Comparison of ENCODE assay signal across 33 cellular contexts in the genomic region with DNA sequence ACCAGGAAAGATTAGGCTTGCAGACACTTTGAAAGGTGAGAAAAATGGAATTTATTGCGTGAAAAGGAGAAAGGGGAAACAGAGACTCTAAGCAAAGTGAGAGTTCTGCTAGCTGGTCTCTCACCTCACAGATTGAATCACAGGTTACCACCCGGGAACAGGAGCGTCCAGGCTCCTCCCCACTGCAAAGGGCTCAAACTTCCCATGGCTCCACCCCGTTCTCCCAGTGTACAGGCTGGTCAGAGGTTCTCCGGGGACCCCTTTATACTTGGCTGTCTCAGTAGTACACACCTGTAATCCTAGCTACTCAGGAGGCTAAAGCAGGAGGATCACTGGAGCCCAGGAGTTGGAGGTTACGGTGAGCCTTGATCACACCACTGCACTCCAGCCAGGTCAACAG.
"Had no signal": no experiment of that assay in that cellular context is flagged by ENCODE, and none has a peak within 500 bp of the region (broad histone marks: within the 10 kb centered on the region; RNA-seq: fewer than 3 reads in every experiment).

No MANE protein-coding gene starts in this region.

- H3K4me3 ChIP-seq: ascending aorta, breast epithelium, coronary artery, dorsolateral prefrontal cortex, esophagus muscularis mucosa, gastrocnemius medialis, heart right ventricle had no signal

- DNase-seq: activated CD4-positive, alpha-beta memory T cell treated with anti-CD3 and anti-CD28 coated beads for 36 hours; activated CD4-positive, alpha-beta T cell treated with anti-CD3 and anti-CD28 coated beads for 36 hours; activated CD4-positive, alpha-beta T cell treated with anti-CD3 and anti-CD28 coated beads, Interleukin-2, amount 10 ng/mL, durations not matched to agents 24 days and 14 days; activated CD4-positive, CD25-positive, alpha-beta regulatory T cell; activated CD4-positive, CD25-positive, alpha-beta regulatory T cell treated with anti-CD3 and anti-CD28 coated beads, Interleukin-2, amount 50 U/mL, for 72 hours; activated CD8-positive, alpha-beta memory T cell treated with anti-CD3 and anti-CD28 coated beads, Interleukin-2, amount 10 ng/mL, durations not matched to agents 7 days and 5 days; activated CD8-positive, alpha-beta memory T cell treated with anti-CD3 and anti-CD28 coated beads, Interleukin-2, amount 50 U/mL, for 4 hours; activated CD8-positive, alpha-beta T cell treated with anti-CD3 and anti-CD28 coated beads, Interleukin-2, amount 10 ng/mL, durations not matched to agents 7 days and 5 days; activated gamma-delta T cell; activated naive CD4-positive, alpha-beta T cell; activated naive CD4-positive, alpha-beta T cell treated with anti-CD3 and anti-CD28 coated beads, Interleukin-2, amount 10 ng/mL, durations not matched to agents 7 days and 5 days; activated naive CD8-positive, alpha-beta T cell treated with anti-CD3 and anti-CD28 coated beads, Interleukin-2, amount 10 ng/mL, durations not matched to agents 7 days and 5 days; activated T-cell treated with anti-CD3 and anti-CD28 coated beads, Interleukin-2, amount 50 U/mL, for 24 hours; activated T-cell treated with anti-CD3 and anti-CD28 coated beads, Interleukin-2, amount 50 U/mL, for 72 hours; dorsolateral prefrontal cortex; effector memory CD4-positive, alpha-beta T cell; erythroblast; foreskin keratinocyte; gastrocnemius medialis; heart right ventricle; T-helper 1 cell; T-helper 17 cell; T1000; WERI-Rb-1 had no signal

- H3K4me1 ChIP-seq: ascending aorta, breast epithelium, esophagus muscularis mucosa, foreskin keratinocyte, gastrocnemius medialis had no signal

- H3K4me3 Mint-ChIP-seq: activated CD4-positive, alpha-beta memory T cell treated with anti-CD3 and anti-CD28 coated beads for 36 hours; activated CD4-positive, alpha-beta T cell treated with anti-CD3 and anti-CD28 coated beads for 36 hours; activated CD4-positive, alpha-beta T cell treated with anti-CD3 and anti-CD28 coated beads, Interleukin-2, amount 10 ng/mL, durations not matched to agents 24 days and 14 days; activated CD8-positive, alpha-beta memory T cell treated with anti-CD3 and anti-CD28 coated beads, Interleukin-2, amount 10 ng/mL, durations not matched to agents 7 days and 5 days; activated CD8-positive, alpha-beta T cell treated with anti-CD3 and anti-CD28 coated beads, Interleukin-2, amount 10 ng/mL, durations not matched to agents 7 days and 5 days; activated naive CD4-positive, alpha-beta T cell treated with anti-CD3 and anti-CD28 coated beads, Interleukin-2, amount 10 ng/mL, durations not matched to agents 7 days and 5 days; activated naive CD8-positive, alpha-beta T cell treated with anti-CD3 and anti-CD28 coated beads, Interleukin-2, amount 10 ng/mL, durations not matched to agents 7 days and 5 days; activated T-cell treated with anti-CD3 and anti-CD28 coated beads, Interleukin-2, amount 50 U/mL, for 24 hours; activated T-cell treated with anti-CD3 and anti-CD28 coated beads, Interleukin-2, amount 50 U/mL, for 72 hours; brain; central memory CD8-positive, alpha-beta T cell; dendritic cell treated with granulocyte-macrophage colony-stimulating factor and Interleukin-4, amounts not matched to agents 40 ng/mL and 50 ng/mL, for 4 days; T-helper 17 cell; T-helper 2 cell treated with Interferon-gamma antibody and Interleukin-4, amounts not matched to agents 5 μg/mL and 100 μg/mL, for 36 hours had no signal

- H3K27ac Mint-ChIP-seq: activated CD4-positive, alpha-beta memory T cell treated with anti-CD3 and anti-CD28 coated beads for 36 hours; activated CD4-positive, alpha-beta T cell treated with anti-CD3 and anti-CD28 coated beads for 36 hours; activated CD4-positive, alpha-beta T cell treated with anti-CD3 and anti-CD28 coated beads, Interleukin-2, amount 10 ng/mL, durations not matched to agents 24 days and 14 days; activated CD8-positive, alpha-beta memory T cell treated with anti-CD3 and anti-CD28 coated beads, Interleukin-2, amount 10 ng/mL, durations not matched to agents 7 days and 5 days; activated CD8-positive, alpha-beta T cell treated with anti-CD3 and anti-CD28 coated beads, Interleukin-2, amount 10 ng/mL, durations not matched to agents 7 days and 5 days; activated naive CD4-positive, alpha-beta T cell treated with anti-CD3 and anti-CD28 coated beads, Interleukin-2, amount 10 ng/mL, durations not matched to agents 7 days and 5 days; activated naive CD4-positive, alpha-beta T cell treated with anti-CD3 and anti-CD28 coated beads, Interleukin-2, amount 50 U/mL, for 72 hours; activated naive CD8-positive, alpha-beta T cell treated with anti-CD3 and anti-CD28 coated beads, Interleukin-2, amount 10 ng/mL, durations not matched to agents 7 days and 5 days; activated T-cell treated with anti-CD3 and anti-CD28 coated beads, Interleukin-2, amount 50 U/mL, for 24 hours; activated T-cell treated with anti-CD3 and anti-CD28 coated beads, Interleukin-2, amount 50 U/mL, for 72 hours; brain; dendritic cell treated with granulocyte-macrophage colony-stimulating factor and Interleukin-4, amounts not matched to agents 40 ng/mL and 50 ng/mL, for 4 days; T-helper 17 cell; T-helper 2 cell treated with Interferon-gamma antibody and Interleukin-4, amounts not matched to agents 5 μg/mL and 100 μg/mL, for 36 hours had no signal

- H3K36me3 Mint-ChIP-seq: activated CD4-positive, alpha-beta memory T cell treated with anti-CD3 and anti-CD28 coated beads for 36 hours; activated CD8-positive, alpha-beta memory T cell treated with anti-CD3 and anti-CD28 coated beads, Interleukin-2, amount 10 ng/mL, durations not matched to agents 7 days and 5 days; activated naive CD4-positive, alpha-beta T cell treated with anti-CD3 and anti-CD28 coated beads, Interleukin-2, amount 10 ng/mL, durations not matched to agents 7 days and 5 days; activated naive CD4-positive, alpha-beta T cell treated with anti-CD3 and anti-CD28 coated beads, Interleukin-2, amount 50 U/mL, for 72 hours; activated naive CD8-positive, alpha-beta T cell treated with anti-CD3 and anti-CD28 coated beads, Interleukin-2, amount 10 ng/mL, durations not matched to agents 7 days and 5 days; brain had no signal

- H3K27ac ChIP-seq: ascending aorta, breast epithelium, coronary artery, dorsolateral prefrontal cortex, esophagus muscularis mucosa, foreskin keratinocyte, gastrocnemius medialis, heart right ventricle, WERI-Rb-1 had no signal

- H3K4me1 Mint-ChIP-seq: activated CD4-positive, alpha-beta T cell treated with anti-CD3 and anti-CD28 coated beads for 36 hours; activated CD4-positive, alpha-beta T cell treated with anti-CD3 and anti-CD28 coated beads, Interleukin-2, amount 10 ng/mL, durations not matched to agents 24 days and 14 days; activated naive CD4-positive, alpha-beta T cell treated with anti-CD3 and anti-CD28 coated beads, Interleukin-2, amount 10 ng/mL, durations not matched to agents 7 days and 5 days; brain; central memory CD8-positive, alpha-beta T cell had no signal

- H3K9me3 Mint-ChIP-seq: activated CD4-positive, alpha-beta memory T cell treated with anti-CD3 and anti-CD28 coated beads for 36 hours; activated CD4-positive, alpha-beta T cell treated with anti-CD3 and anti-CD28 coated beads, Interleukin-2, amount 10 ng/mL, durations not matched to agents 24 days and 14 days; activated naive CD4-positive, alpha-beta T cell treated with anti-CD3 and anti-CD28 coated beads, Interleukin-2, amount 10 ng/mL, durations not matched to agents 7 days and 5 days; activated naive CD4-positive, alpha-beta T cell treated with anti-CD3 and anti-CD28 coated beads, Interleukin-2, amount 50 U/mL, for 72 hours; activated naive CD8-positive, alpha-beta T cell treated with anti-CD3 and anti-CD28 coated beads, Interleukin-2, amount 10 ng/mL, durations not matched to agents 7 days and 5 days; activated T-cell treated with anti-CD3 and anti-CD28 coated beads, Interleukin-2, amount 50 U/mL, for 24 hours; activated T-cell treated with anti-CD3 and anti-CD28 coated beads, Interleukin-2, amount 50 U/mL, for 72 hours; brain; central memory CD8-positive, alpha-beta T cell; dendritic cell treated with granulocyte-macrophage colony-stimulating factor and Interleukin-4, amounts not matched to agents 40 ng/mL and 50 ng/mL, for 4 days; T-helper 2 cell treated with Interferon-gamma antibody and Interleukin-4, amounts not matched to agents 5 μg/mL and 100 μg/mL, for 36 hours had no signal

- H3K36me3 ChIP-seq: ascending aorta, breast epithelium, esophagus muscularis mucosa, gastrocnemius medialis, heart right ventricle, WERI-Rb-1 had no signal

- H3K27me3 ChIP-seq: ascending aorta, breast epithelium, dorsolateral prefrontal cortex, esophagus muscularis mucosa, foreskin keratinocyte, gastrocnemius medialis, heart right ventricle had no signal

- H3K9me3 ChIP-seq: ascending aorta, breast epithelium, esophagus muscularis mucosa, gastrocnemius medialis, heart right ventricle had no signal

- H3K27me3 Mint-ChIP-seq: activated CD4-positive, alpha-beta T cell treated with anti-CD3 and anti-CD28 coated beads for 36 hours; activated T-cell treated with anti-CD3 and anti-CD28 coated beads, Interleukin-2, amount 50 U/mL, for 24 hours; dendritic cell treated with granulocyte-macrophage colony-stimulating factor and Interleukin-4, amounts not matched to agents 40 ng/mL and 50 ng/mL, for 4 days had no signal

- ATAC-seq: activated CD4-positive, alpha-beta T cell treated with anti-CD3 and anti-CD28 coated beads for 36 hours; activated CD8-positive, alpha-beta memory T cell treated with anti-CD3 and anti-CD28 coated beads, Interleukin-2, amount 10 ng/mL, durations not matched to agents 7 days and 5 days; activated CD8-positive, alpha-beta T cell treated with anti-CD3 and anti-CD28 coated beads, Interleukin-2, amount 10 ng/mL, durations not matched to agents 7 days and 5 days; activated naive CD4-positive, alpha-beta T cell treated with anti-CD3 and anti-CD28 coated beads, Interleukin-2, amount 50 U/mL, for 72 hours; activated T-cell treated with anti-CD3 and anti-CD28 coated beads, Interleukin-2, amount 50 U/mL, for 72 hours; foreskin keratinocyte; gastrocnemius medialis; heart right ventricle; T-helper 17 cell had no signal
